ENCODE assay signal across 22 cellular contexts in genomic region chr1:41338820-41339219, GRCh38. TPM values are rescaled to one million over a fixed set of nuclear protein-coding genes. Genes with fewer than 3 reads are reported as not detected.
A peak's percentile ranks its signal among the peaks of the same experiment; 100 is the strongest.
DNase-seq lines count a peak whose midpoint lies in the region; ATAC-seq, FAIRE-seq and TF ChIP-seq lines count a peak whose summit lies in the region.
"Had no signal": no experiment of that assay in that cellular context is flagged by ENCODE, and none has a peak within 500 bp of the region (broad histone marks: within the 10 kb centered on the region; RNA-seq: fewer than 3 reads in every experiment).

No MANE protein-coding gene starts in this region.

- CTCF ChIA-PET in HepG2 (lab: Yijun Ruan, JAX; ENCODE audit: low intra/inter-chr PET ratio, low total read pairs) (no interaction called here), HEK293T (lab: Yijun Ruan, JAX) (no interaction called here), WTC11 (lab: Charles Lee) (interaction anchor here (5.6 kb wide), 1 partner anchor 7 kb away, joined by 61 read pairs; no protein-coding TSS in a partner anchor)

- no peak for TF ChIP-seq CTCF in HepG2 (CRISPR knock-in tag; IDR thresholded peaks at IDR 0.05)
- no peak for TF ChIP-seq CTCF in right lobe of liver (IDR thresholded peaks at IDR 0.05)
- no peak for TF ChIP-seq CTCF in WTC11 (IDR thresholded peaks at IDR 0.05)

- H3K27me3 ChIP-seq in HepG2 (ENCODE audit: control insufficient read depth in 1 of 2, insufficient read depth in 2 of 2, low read length in 2 of 2) (peaks cover 0 to 3% of the 10 kb centered on the region in 2 experiments; a peak in 1 of 5 replicates), right lobe of liver (no peaks in the 10 kb centered on the region)
- H3K27me3 ChIP-seq: BLaER1 treated with 17β-estradiol and CSF1 and Interleukin-3, amounts not matched to agents 10 nM and 100 nM had no signal

- H3K9me3 ChIP-seq in HepG2 (ENCODE audit: low read length), result no peaks in the 10 kb centered on the region
- peaks cover 0 to 5% (median 0%) of the 10 kb centered on the region in 4 donors for H3K9me3 ChIP-seq in right lobe of liver

- in situ Hi-C loops in HepG2 (cut with HindIII; ENCODE audit: extremely low pct_ligation_motif_present, low pct_unique_long_range_greater_than_20kb), result no loop called here

- H3K4me3 ChIP-seq in HepG2 (replicated peaks in 1 of 3; ENCODE audit: insufficient read depth in 1 of 3, low read depth in 2 of 3, low read length in 3 of 3) (no peak overlapping the region), right lobe of liver (no peak overlapping the region)
- H3K4me3 ChIP-seq: BLaER1 treated with 17β-estradiol and CSF1 and Interleukin-3, amounts not matched to agents 10 nM and 100 nM had no signal

- POLR2A ChIA-PET in HepG2 (lab: Yijun Ruan, JAX) (no interaction called here), HEK293T (lab: Yijun Ruan, JAX) (no interaction called here), WTC11 (lab: Charles Lee) (no interaction called here)

- peaks cover 7% of the 10 kb centered on the region for H3K27me3 Mint-ChIP-seq in WTC11 (ENCODE audit: low read depth)

- no peak for TF ChIP-seq EP300 in HepG2 (IDR thresholded peaks at IDR 0.05; ENCODE audit: low read depth in 2 of 2, low read length in 2 of 2)
- no peak for TF ChIP-seq EP300 in HepG2 (CRISPR knock-in tag; IDR thresholded peaks at IDR 0.05; ENCODE audit: borderline replicate concordance)

- no peaks in the 10 kb centered on the region for H3K79me2 ChIP-seq in HepG2 (ENCODE audit: insufficient read depth, low read length)

- TF ChIP-seq RAD21 in HepG2 (CRISPR knock-in tag; IDR thresholded peaks at IDR 0.05), result no peak

- H3K4me1 ChIP-seq in HepG2 (ENCODE audit: insufficient read depth, low read length) (no peaks in the 10 kb centered on the region), right lobe of liver (no peaks in the 10 kb centered on the region)

- ATAC-seq in HepG2 (no peak), right lobe of liver (no peak), WTC11 (no peak), HG02623 (IDR thresholded peaks at IDR 0.05; ENCODE audit: unreplicated experiment) (no peak)
- ATAC-seq: CD8-positive, alpha-beta T cell had no signal

- no peak for DNase-seq in HepG2 (ENCODE audit: low spot score)
- DNase-seq in right lobe of liver, result no peak
- DNase-seq in HEK293T (ENCODE audit: extremely low spot score), result no peak
- no peak for DNase-seq in WTC11 (ENCODE audit: low spot score)
- DNase-seq in activated CD4-positive, CD25-positive, alpha-beta regulatory T cell (lab: John Stamatoyannopoulos, UW), result no peak
- DNase-seq in NCI-H187 treated with DMSO at 0.1 percent for 48 hours (lab: John Stamatoyannopoulos, UW), result no peak
- DNase-seq: 8988T; Calu3; CD8-positive, alpha-beta T cell; DMS153; DMS79; GF-D8; GOT3; H7; HFFc6; IMR-90; Kasumi-1; KG1 had no signal

- intact Hi-C loops in HepG2 (cut with micrococcal nuclease; ENCODE audit: unreplicated experiment) (no loop called here), right lobe of liver (cut with DNase I) (no loop called here)

- H3K9me3 Mint-ChIP-seq in WTC11, result peaks cover 25% of the 10 kb centered on the region

- FAIRE-seq in HepG2 (lab: Jason Lieb, UNC), result no peak

- H2AFZ ChIP-seq in HepG2 (ENCODE audit: low read length), result no peak overlapping the region

- peaks cover 3% of the 10 kb centered on the region; the same call in 1 of the 2 replicates for H3K36me3 Mint-ChIP-seq in WTC11
- H3K36me3 Mint-ChIP-seq: CD8-positive, alpha-beta T cell had no signal

- H3K27ac ChIP-seq in HepG2 (ENCODE audit: extremely low read length, insufficient read depth, low read length) (no peak overlapping the region), right lobe of liver (no peak overlapping the region)
- H3K27ac ChIP-seq: BLaER1 treated with 17β-estradiol and CSF1 and Interleukin-3, amounts not matched to agents 10 nM and 100 nM; HL-60 had no signal

- no peak for TF ChIP-seq POLR2A in HepG2 (IDR thresholded peaks at IDR 0.05; ENCODE audit: insufficient read depth in 1 of 2, low read depth in 2 of 2, low read length in 2 of 2)
- TF ChIP-seq POLR2A in right lobe of liver (IDR thresholded peaks at IDR 0.05), result no peak

- no peak overlapping the region for H3K27ac Mint-ChIP-seq in WTC11
- H3K27ac Mint-ChIP-seq: B cell; CD8-positive, alpha-beta T cell; HFFc6 had no signal

- H3K4me2 ChIP-seq in HepG2 (ENCODE audit: low read depth, low read length), result no peak overlapping the region
- H3K4me2 ChIP-seq: BLaER1 treated with 17β-estradiol and CSF1 and Interleukin-3, amounts not matched to agents 10 nM and 100 nM had no signal

- H3K9ac ChIP-seq in HepG2 (ENCODE audit: insufficient read depth, low read depth, low read length), result no peak overlapping the region
- H3K9ac ChIP-seq: BLaER1 treated with 17β-estradiol and CSF1 and Interleukin-3, amounts not matched to agents 10 nM and 100 nM had no signal

- H3K36me3 ChIP-seq in HepG2 (replicated peaks in 1 of 2; ENCODE audit: control insufficient read depth in 1 of 2, insufficient read depth in 2 of 2, low read length in 2 of 2) (no peaks in the 10 kb centered on the region), right lobe of liver (no peaks in the 10 kb centered on the region)
- H3K36me3 ChIP-seq: BLaER1 treated with 17β-estradiol and CSF1 and Interleukin-3, amounts not matched to agents 10 nM and 100 nM had no signal

- peaks cover 6% of the 10 kb centered on the region for H3K4me1 Mint-ChIP-seq in WTC11
- H3K4me1 Mint-ChIP-seq: B cell had no signal

- no TSS peak for BruUV-seq in HepG2 (replicated peaks; lab: Mats Ljungman, UMichigan)

- no peak overlapping the region for H3K4me3 Mint-ChIP-seq in WTC11
- H3K4me3 Mint-ChIP-seq: B cell; CD8-positive, alpha-beta T cell; HFFc6 had no signal

- no peaks in the 10 kb centered on the region for H4K20me1 ChIP-seq in HepG2 (ENCODE audit: insufficient read depth, low read length)
- H4K20me1 ChIP-seq: BLaER1 treated with 17β-estradiol and CSF1 and Interleukin-3, amounts not matched to agents 10 nM and 100 nM had no signal

- 5% methylated on average over 1 of the region's 1 CpG for WGBS in HepG2 (ENCODE audit: low lambda C conversion rate)
- 70% methylated on average over 1 of the region's 1 CpG for WGBS in right lobe of liver (ENCODE audit: insufficient coverage, low coverage, low lambda C conversion rate, missing lambda C conversion rate)

TF ChIP-seq in HepG2, 621 proteins besides CTCF, POLR2A, EP300 and RAD21:
- TF ChIP-seq HOXA3 (CRISPR knock-in tag; IDR thresholded peaks at IDR 0.05) (no peak), ZNF317 (CRISPR knock-in tag; IDR thresholded peaks at IDR 0.05) (peak; percentile 96), PHF20 (CRISPR knock-in tag; IDR thresholded peaks at IDR 0.05) (no peak), SIN3B (IDR thresholded peaks at IDR 0.05; ENCODE audit: low read length) (no peak), RBFOX2 (IDR thresholded peaks at IDR 0.05; ENCODE audit: low read depth, low read length) (no peak)

TF ChIP-seq in HEK293T, 16 proteins besides CTCF, POLR2A, EP300 and RAD21 (continues in another document):
- TF ChIP-seq PKNOX1 (IDR thresholded peaks at IDR 0.05), result 0 out of 2 replicates have a peak, but pooled peaks have one; percentile 3
- TF ChIP-seq SUZ12 (IDR thresholded peaks at IDR 0.05), result no peak

TF ChIP-seq in WTC11, 78 proteins besides CTCF, POLR2A, EP300 and RAD21:
- TF ChIP-seq ZNF317 (CRISPR knock-in tag; IDR thresholded peaks at IDR 0.05; ENCODE audit: borderline replicate concordance, low read depth), result peak; percentile 92
- no peak for TF ChIP-seq USF2 (CRISPR knock-in tag; IDR thresholded peaks at IDR 0.05)
TF ChIP-seq in WTC11: peak in this region for 1.

RNA-seq across cellular contexts. Expression of gene FOXO6, which starts 22.4 kb away (rescaled TPM):
- total RNA-seq in HepG2 (2016; rRNA removed; fragmentation: Illumina TruSeq; extraction: Trizol) (0.13 TPM in 1 of 2 replicates, not detected in the other), right lobe of liver (under 1 TPM in 3 of 6 experiments, not detected in 3; 0.12 to 0.55 (median 0.54) TPM), WTC11 (2021) (5.4 to 7.4 TPM (median 7.0 TPM) in 3 replicates)
- total RNA-seq in HepG2 (2016; cell fraction: cytosol; rRNA removed; fragmentation: Illumina TruSeq; extraction: Trizol; ENCODE audit: low read depth), result not detected in 2 replicates
- total RNA-seq in HepG2 (2016; cell fraction: insoluble cytoplasmic fraction; rRNA removed; fragmentation: Illumina TruSeq; extraction: Trizol), result 0.06 TPM in 1 of 2 replicates, not detected in the other
- total RNA-seq in HepG2 (2016; cell fraction: membrane; rRNA removed; fragmentation: Illumina TruSeq; extraction: Trizol), result 0.07 TPM in 1 of 2 replicates, not detected in the other
- 0.25 TPM in 1 of 2 replicates, not detected in the other for total RNA-seq in HepG2 (2016; cell fraction: nucleus; rRNA removed; fragmentation: Illumina TruSeq; extraction: Trizol)
- not detected in 2 replicates for polyA plus RNA-seq in HepG2 (2011; rRNA removed)
- not detected in 2 replicates for polyA plus RNA-seq in HepG2 (2011; cell fraction: cytosol; rRNA removed)
- polyA plus RNA-seq in HepG2 (2011; cell fraction: nucleus; rRNA removed), result not detected in 2 replicates
- 0.07 TPM in 1 of 2 replicates, not detected in the other for polyA plus RNA-seq in HepG2 (2012)
- polyA plus RNA-seq in HepG2 (2016; cell fraction: cytosol; fragmentation: Illumina TruSeq; extraction: Trizol; ENCODE audit: low read depth), result not detected in 2 replicates
- polyA plus RNA-seq in HepG2 (2016; cell fraction: insoluble cytoplasmic fraction; fragmentation: Illumina TruSeq; extraction: Trizol; ENCODE audit: low read depth), result 0.11 and 0.15 TPM in 2 replicates
- polyA plus RNA-seq in HepG2 (2016; cell fraction: membrane; fragmentation: Illumina TruSeq; extraction: Trizol; ENCODE audit: low read depth), result 0.06 TPM in 1 of 2 replicates, not detected in the other
- polyA plus RNA-seq in HepG2 (2016; cell fraction: nucleus; fragmentation: Illumina TruSeq; extraction: Trizol; ENCODE audit: insufficient read depth, low read depth), result not detected in 2 replicates
- polyA minus RNA-seq in HepG2 (2011; rRNA and poly(A)+ RNA removed; ENCODE audit: low replicate concordance), result 0.54 TPM in 1 of 2 replicates, not detected in the other
- not detected in 2 replicates for polyA minus RNA-seq in HepG2 (2011; cell fraction: cytosol; rRNA and poly(A)+ RNA removed)
- polyA minus RNA-seq in HepG2 (2011; cell fraction: nucleus; rRNA and poly(A)+ RNA removed), result not detected in 2 replicates
- total RNA-seq: IMR-90 had no signal
- polyA plus RNA-seq: IMR-90 had no signal

Comparison
In these comparisons a context has a peak if more than half of its experiments do, and no peak if none do; other contexts are left out.
1. Of the 50 proteins assayed by ChIP-seq in both HepG2 and WTC11: peak only in HepG2: none; only in WTC11: none; in both: ZNF317; in neither: 49.